8 cellular contexts compared by ENCODE assay signal in genomic region chr1:29271724-29272123, GRCh38. TPM values are rescaled to one million over a fixed set of nuclear protein-coding genes. Genes with fewer than 3 reads are reported as not detected.
DNase-seq lines count a peak whose midpoint lies in the region; ATAC-seq and TF ChIP-seq lines count a peak whose summit lies in the region.

No MANE protein-coding gene starts in this region.

- H3K27ac Mint-ChIP-seq in Caco-2 (ENCODE audit: unreplicated experiment) (peak overlapping the region; percentile 98), neural progenitor cell (peak overlapping the region; percentile 85)
- no peak overlapping the region for H3K27ac Mint-ChIP-seq in stimulated activated naive B cell treated with anti-CD40 and anti-IgM and Interleukin-4, amounts not matched to agents 10 μg/mL and 1 μg/mL and 100 μg/mL, for 72 hours

- H3K79me2 ChIP-seq in neural progenitor cell (ENCODE audit: low read depth): no peaks in the 10 kb centered on the region

- H3K4me1 Mint-ChIP-seq in Caco-2 (ENCODE audit: low read depth, unreplicated experiment) (peaks cover 28% of the 10 kb centered on the region), neural progenitor cell (peaks cover 21% of the 10 kb centered on the region)
- no peaks in the 10 kb centered on the region for H3K4me1 Mint-ChIP-seq in stimulated activated naive B cell treated with anti-CD40 and anti-IgM and Interleukin-4, amounts not matched to agents 10 μg/mL and 1 μg/mL and 100 μg/mL, for 72 hours

- CTCF ChIA-PET in Caco-2 (lab: Charles Lee): no interaction called here

- no peak for TF ChIP-seq CTCF in Caco-2 (IDR thresholded peaks at IDR 0.05; ENCODE audit: insufficient read depth in 1 of 2, low read depth in 1 of 2, low read length in 1 of 2, severe bottlenecking in 1 of 2, unreplicated experiment in 1 of 2)
- no peak for TF ChIP-seq CTCF in neural progenitor cell (IDR thresholded peaks at IDR 0.05)

- H3K9me3 ChIP-seq in Caco-2 (no peaks in the 10 kb centered on the region), neural progenitor cell (ENCODE audit: low read depth) (no peaks in the 10 kb centered on the region)

- H3K4me3 Mint-ChIP-seq in Caco-2 (ENCODE audit: unreplicated experiment): peak overlapping the region; percentile 70
- H3K4me3 Mint-ChIP-seq in neural progenitor cell: no peak overlapping the region
- H3K4me3 Mint-ChIP-seq in stimulated activated naive B cell treated with anti-CD40 and anti-IgM and Interleukin-4, amounts not matched to agents 10 μg/mL and 1 μg/mL and 100 μg/mL, for 72 hours: no peak overlapping the region

- H3K4me1 ChIP-seq in Caco-2 (peaks cover 23% of the 10 kb centered on the region), neural progenitor cell (peaks cover 22% of the 10 kb centered on the region)

- no peak overlapping the region for H3K9ac ChIP-seq in neural progenitor cell

- H3K27me3 Mint-ChIP-seq in Caco-2 (ENCODE audit: insufficient read depth, unreplicated experiment) (no peaks in the 10 kb centered on the region), neural progenitor cell (ENCODE audit: insufficient read depth, low read depth) (no peaks in the 10 kb centered on the region)
- peaks cover 39 to 51% of the 10 kb centered on the region in 2 donors for H3K27me3 Mint-ChIP-seq in stimulated activated naive B cell treated with anti-CD40 and anti-IgM and Interleukin-4, amounts not matched to agents 10 μg/mL and 1 μg/mL and 100 μg/mL, for 72 hours

- H3K9me3 Mint-ChIP-seq in Caco-2 (ENCODE audit: unreplicated experiment) (no peaks in the 10 kb centered on the region), neural progenitor cell (no peaks in the 10 kb centered on the region)
- H3K9me3 Mint-ChIP-seq in stimulated activated naive B cell treated with anti-CD40 and anti-IgM and Interleukin-4, amounts not matched to agents 10 μg/mL and 1 μg/mL and 100 μg/mL, for 72 hours: peaks cover 0 to 1% of the 10 kb centered on the region in 2 donors

- no peaks in the 10 kb centered on the region for H3K36me3 ChIP-seq in Caco-2 (ENCODE audit: control insufficient read depth, insufficient read depth, low read length)
- no peaks in the 10 kb centered on the region for H3K36me3 ChIP-seq in neural progenitor cell

- ATAC-seq in stimulated activated naive B cell treated with anti-CD40 and anti-IgM and Interleukin-4, amounts not matched to agents 10 μg/mL and 1 μg/mL and 100 μg/mL, for 72 hours (replicated peaks): no peak

- no peak overlapping the region for H3K4me3 ChIP-seq in Caco-2 (ENCODE audit: low read depth, low read length)
- H3K4me3 ChIP-seq in neural progenitor cell: peak overlapping the region; percentile 4

- POLR2A ChIA-PET in Caco-2 (lab: Charles Lee): interaction anchor here (1.2 kb wide), 1 partner anchor 33 kb away, joined by 5 read pairs; no protein-coding TSS in a partner anchor

- H3K36me3 Mint-ChIP-seq in Caco-2 (ENCODE audit: insufficient read depth, unreplicated experiment) (peaks cover 3% of the 10 kb centered on the region), neural progenitor cell (peaks cover 3% of the 10 kb centered on the region)
- H3K36me3 Mint-ChIP-seq in stimulated activated naive B cell treated with anti-CD40 and anti-IgM and Interleukin-4, amounts not matched to agents 10 μg/mL and 1 μg/mL and 100 μg/mL, for 72 hours: no peaks in the 10 kb centered on the region

- H3K4me2 ChIP-seq in neural progenitor cell: peak overlapping the region; percentile 64

- no TSS peak for BruUV-seq in Caco-2 (replicated peaks; lab: Mats Ljungman, UMichigan)

- H3K27me3 ChIP-seq in Caco-2 (replicated peaks; ENCODE audit: control insufficient read depth, insufficient read depth, low read length): no peaks in the 10 kb centered on the region
- H3K27me3 ChIP-seq in neural progenitor cell: no peaks in the 10 kb centered on the region

- peak overlapping the region; percentile 19 for H2AFZ ChIP-seq in neural progenitor cell (replicated peaks)

- no peaks in the 10 kb centered on the region for H4K20me1 ChIP-seq in neural progenitor cell (ENCODE audit: low read depth)

- intact Hi-C loops in Caco-2 (cut with micrococcal nuclease; ENCODE audit: unreplicated experiment): loop anchor here (1.0 to 2.0 kb wide), 3 partner anchors 12 to 35 kb away; partner anchors contain the start of gene PTPRU

- peaks cover 13% of the 10 kb centered on the region for H3F3A ChIP-seq in neural progenitor cell (ENCODE audit: low read depth)

- DNase-seq in Caco-2 (peak; percentile 85 to 92), RPMI7951 (ENCODE audit: low read depth) (peak; percentile 72), fibroblast of the conjunctiva (ENCODE audit: low read depth) (peak; percentile 66), neural progenitor cell (ENCODE audit: low spot score) (peak; percentile 84), hippocampal formation (lab: John Stamatoyannopoulos, UW) (no peak), NCI-H774 (lab: John Stamatoyannopoulos, UW) (no peak)
- no peak for DNase-seq in stimulated activated naive B cell treated with anti-CD40 and anti-IgM and Interleukin-4, amounts not matched to agents 10 μg/mL and 1 μg/mL and 100 μg/mL, for 72 hours
- DNase-seq in stimulated activated CD4-positive, alpha-beta T cell treated with anti-CD3 and anti-CD28 coated beads, Interleukin-2, amount 100 ng/mL, for 48 hours: no peak

- H3K27ac ChIP-seq in neural progenitor cell: peak overlapping the region; percentile 53

RNA-seq across cellular contexts. Expression of gene PTPRU, which starts 35.4 kb away (rescaled TPM):
- total RNA-seq in Caco-2 (2022) (32.9 and 41.4 TPM in 2 replicates), neural progenitor cell (ENCODE audit: low replicate concordance) (29.5 and 68.9 TPM in 2 replicates)
- total RNA-seq in RPMI7951 (2014; rRNA removed; shearing (Covaris generic)): 14.1 and 26.2 TPM in 2 replicates

RNA-seq across cellular contexts. Expression of gene MECR, which starts 41.0 kb away (rescaled TPM):
- total RNA-seq in Caco-2 (2022) (21.5 and 23.1 TPM in 2 replicates), neural progenitor cell (ENCODE audit: low replicate concordance) (11.7 and 22.0 TPM in 2 replicates)
- total RNA-seq in RPMI7951 (2014; rRNA removed; shearing (Covaris generic)): 32.7 and 34.0 TPM in 2 replicates

Comparison
In these comparisons a context has a peak if more than half of its experiments do, and no peak if none do; other contexts are left out.
1. DNase-seq: peak in Caco-2 (2 of 2), RPMI7951 (single experiment), fibroblast of the conjunctiva (single experiment) and neural progenitor cell (single experiment); none in stimulated activated naive B cell treated with anti-CD40 and anti-IgM and Interleukin-4, amounts not matched to agents 10 μg/mL and 1 μg/mL and 100 μg/mL, for 72 hours (single experiment), hippocampal formation (0 of 2), NCI-H774 (single experiment) and stimulated activated CD4-positive, alpha-beta T cell treated with anti-CD3 and anti-CD28 coated beads, Interleukin-2, amount 100 ng/mL, for 48 hours (0 of 2).